12 cellular contexts compared by ENCODE assay signal in genomic region chr22:35589071-35589735, GRCh38. TPM values are rescaled to one million over a fixed set of nuclear protein-coding genes. Genes with fewer than 3 reads are reported as not detected.
DNase-seq lines count a peak whose midpoint lies in the region; ATAC-seq and TF ChIP-seq lines count a peak whose summit lies in the region.
"Had no signal": no experiment of that assay in that cellular context is flagged by ENCODE, and none has a peak within 500 bp of the region (broad histone marks: within the 10 kb centered on the region; RNA-seq: fewer than 3 reads in every experiment).

No MANE protein-coding gene starts in this region.

- no peak for TF ChIP-seq RAD21 in Ishikawa (IDR thresholded peaks at IDR 0.05; ENCODE audit: low read depth)

- TF ChIP-seq EP300 in Ishikawa (IDR thresholded peaks at IDR 0.05; ENCODE audit: borderline replicate concordance): no peak

- DNase-seq in AG08395 (ENCODE audit: low spot score): peak; percentile 88
- DNase-seq in amniotic epithelial cell (ENCODE audit: low read depth): peak; percentile 99
- no peak for DNase-seq in left colon
- no peak for DNase-seq in DMS53 treated with DMSO at 0.1 percent for 48 hours (lab: John Stamatoyannopoulos, UW; ENCODE audit: unreplicated experiment)
- no peak for DNase-seq in NCI-H1048 (lab: John Stamatoyannopoulos, UW)
- no peak for DNase-seq in H7
- DNase-seq: activated T-cell treated with anti-CD3 and anti-CD28 coated beads, Interleukin-2, amount 50 U/mL, for 72 hours; DMS 273 treated with DMSO at 0.1 percent for 48 hours; H9; stimulated activated CD4-positive, alpha-beta T cell treated with anti-CD3 and anti-CD28 coated beads, Interleukin-2, amount 100 ng/mL, for 48 hours had no signal

- no peaks in the 10 kb centered on the region for H3K27me3 ChIP-seq in H7 (ENCODE audit: control insufficient read depth, insufficient read depth, low read length)

- no peak overlapping the region for H3K4me3 ChIP-seq in H7 (ENCODE audit: insufficient read depth, low read depth, low read length)

- H3K36me3 ChIP-seq in H7 (replicated peaks; ENCODE audit: control insufficient read depth, insufficient read depth, low read length): no peaks in the 10 kb centered on the region

- ATAC-seq in left colon (peak; percentile 39), HG02571 (IDR thresholded peaks at IDR 0.05; ENCODE audit: unreplicated experiment) (no peak)

- intact Hi-C loops in left colon (cut with DNase I, micrococcal nuclease): loop anchor here in 1 of 2 donors (10.0 kb wide), 1 partner anchor 244 kb away; no protein-coding TSS in a partner anchor

TF ChIP-seq in Ishikawa, 13 proteins besides CTCF, POLR2A, EP300 and RAD21:
- TF ChIP-seq CEBPB (IDR thresholded peaks at IDR 0.05) (0 out of 2 replicates have a peak, but pooled peaks have one; percentile 32), FOXM1 (IDR thresholded peaks at IDR 0.05; ENCODE audit: borderline replicate concordance, low read depth) (no peak), YY1 (IDR thresholded peaks at IDR 0.05; ENCODE audit: low read depth) (no peak), ZBTB7A (IDR thresholded peaks at IDR 0.05; ENCODE audit: low read depth) (peak; percentile 31; the same call in 1 of the 2 replicates)

RNA-seq across cellular contexts. Expression of gene MB, which starts 27.9 kb away (rescaled TPM):
- total RNA-seq in left colon: 10 to 100 TPM in 1 of 2 donors, 1 to 10 TPM in 1; 8.4 to 12.8 TPM
- total RNA-seq in H7 (2014; rRNA removed; shearing (Covaris generic)): 0.35 and 0.70 TPM in 2 replicates

RNA-seq across cellular contexts. Expression of gene RASD2, which starts 48.6 kb away (rescaled TPM):
- total RNA-seq in left colon: 10 to 100 TPM; 12.9 to 24.5 TPM
- 0.76 and 1.3 TPM in 2 replicates for total RNA-seq in H7 (2014; rRNA removed; shearing (Covaris generic))

RNA-seq across cellular contexts. Expression of gene APOL6, which starts 59.0 kb away (rescaled TPM):
- total RNA-seq in left colon: 10 to 100 TPM; 34.0 to 51.4 TPM
- 0.03 and 0.07 TPM in 2 replicates for total RNA-seq in H7 (2014; rRNA removed; shearing (Covaris generic))

Comparison
In these comparisons a context has a peak if more than half of its experiments do, and no peak if none do; other contexts are left out.
1. DNase-seq: peak in AG08395 (single experiment) and amniotic epithelial cell (single experiment); none in left colon (0 of 2), DMS53 treated with DMSO at 0.1 percent for 48 hours (single experiment), NCI-H1048 (single experiment) and H7 (single experiment).
2. RNA of gene APOL6, which starts 59.0 kb away (total RNA-seq): 34.0 to 51.4 TPM in left colon; 0.03 to 0.07 TPM in H7; every median in the first group is over 10 times any median in the second.